In genomic region chr7:6422926-6423632, GRCh38 we compare ENCODE assay signal across 1 cellular context.
A peak's percentile ranks its signal among the peaks of the same experiment; 100 is the strongest.
TF ChIP-seq lines count a peak whose summit lies in the region.

No MANE protein-coding gene starts in this region.

TF ChIP-seq in HepG2, 621 proteins besides CTCF, POLR2A, EP300 and RAD21:
- TF ChIP-seq ZNF770 (CRISPR knock-in tag; IDR thresholded peaks at IDR 0.05) (peak; percentile 33; the same call in 1 of the 2 replicates), ZNF121 (CRISPR knock-in tag; IDR thresholded peaks at IDR 0.05) (0 out of 2 replicates have a peak, but pooled peaks have one; percentile 27)
- TF ChIP-seq, protein P1, sequence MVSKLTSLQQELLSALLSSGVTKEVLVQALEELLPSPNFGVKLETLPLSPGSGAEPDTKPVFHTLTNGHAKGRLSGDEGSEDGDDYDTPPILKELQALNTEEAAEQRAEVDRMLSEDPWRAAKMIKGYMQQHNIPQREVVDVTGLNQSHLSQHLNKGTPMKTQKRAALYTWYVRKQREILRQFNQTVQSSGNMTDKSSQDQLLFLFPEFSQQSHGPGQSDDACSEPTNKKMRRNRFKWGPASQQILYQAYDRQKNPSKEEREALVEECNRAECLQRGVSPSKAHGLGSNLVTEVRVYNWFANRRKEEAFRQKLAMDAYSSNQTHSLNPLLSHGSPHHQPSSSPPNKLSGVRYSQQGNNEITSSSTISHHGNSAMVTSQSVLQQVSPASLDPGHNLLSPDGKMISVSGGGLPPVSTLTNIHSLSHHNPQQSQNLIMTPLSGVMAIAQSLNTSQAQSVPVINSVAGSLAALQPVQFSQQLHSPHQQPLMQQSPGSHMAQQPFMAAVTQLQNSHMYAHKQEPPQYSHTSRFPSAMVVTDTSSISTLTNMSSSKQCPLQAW (CRISPR knock-in tag; IDR thresholded peaks at IDR 0.05) = no peak
